Comparison of ENCODE assay signal across 16 cellular contexts in the genomic region with DNA sequence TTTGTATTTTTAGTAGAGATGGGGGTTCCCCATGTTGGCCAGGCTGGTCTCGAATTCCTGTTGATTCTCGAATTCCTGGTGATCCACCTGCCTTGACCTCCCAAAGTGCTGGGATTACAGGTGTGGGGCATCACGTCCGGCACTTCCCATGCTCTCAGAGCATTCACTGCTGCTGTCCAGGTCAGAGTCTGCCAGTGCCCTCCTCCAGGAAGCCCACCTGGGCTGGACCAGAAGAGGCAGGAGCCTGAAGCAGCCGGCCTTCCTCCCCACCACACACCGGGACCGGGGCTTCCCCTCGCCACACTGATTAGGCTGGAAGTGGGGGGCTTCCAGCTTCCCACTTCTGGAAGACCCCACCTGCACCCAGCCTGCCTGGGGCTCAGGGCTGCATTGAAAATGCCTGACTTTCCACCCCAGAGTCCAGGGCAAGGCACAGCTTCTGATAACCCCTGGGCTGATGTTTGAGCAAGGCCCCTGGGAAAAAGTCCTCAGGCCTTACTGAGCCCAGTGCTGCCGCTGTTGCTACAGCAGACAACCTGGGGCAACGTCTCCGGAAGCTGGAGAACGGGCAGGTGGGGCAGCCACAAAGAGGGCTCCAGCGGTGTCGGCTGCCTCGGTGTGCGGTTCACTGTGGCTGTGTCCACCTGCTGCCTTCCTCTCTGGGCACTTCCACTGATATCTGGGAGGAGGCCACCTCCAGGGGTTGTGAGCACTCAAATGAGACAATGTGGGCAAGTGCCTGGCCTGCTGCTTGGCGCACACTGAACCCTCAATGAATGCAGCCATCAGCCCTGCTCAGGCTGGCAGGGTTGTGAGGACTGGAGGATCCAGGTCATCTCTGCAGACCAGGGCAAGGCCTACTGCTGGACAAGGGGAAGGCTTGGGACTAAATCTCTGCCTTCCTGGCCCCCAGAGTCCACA. TPM values are rescaled to one million over a fixed set of nuclear protein-coding genes. Genes with fewer than 3 reads are reported as not detected.
DNase-seq lines count a peak whose midpoint lies in the region; ATAC-seq and TF ChIP-seq lines count a peak whose summit lies in the region.
"Had no signal": no experiment of that assay in that cellular context is flagged by ENCODE, and none has a peak within 500 bp of the region (broad histone marks: within the 10 kb centered on the region; RNA-seq: fewer than 3 reads in every experiment).

No MANE protein-coding gene starts in this region.

- peak overlapping the region; percentile 0 for H3K27ac Mint-ChIP-seq in activated naive CD8-positive, alpha-beta T cell
- no peak overlapping the region for H3K27ac Mint-ChIP-seq in activated naive CD8-positive, alpha-beta T cell treated with anti-CD3 and anti-CD28 coated beads for 36 hours
- no peak overlapping the region for H3K27ac Mint-ChIP-seq in endothelial cell (ENCODE audit: unreplicated experiment)
- H3K27ac Mint-ChIP-seq in type B pancreatic cell: peak overlapping the region; percentile 62
- H3K27ac Mint-ChIP-seq in immature natural killer cell: peak overlapping the region in 3 of 6 donors; percentile 26 to 74 (median 70)
- H3K27ac Mint-ChIP-seq: HFFc6 had no signal

- no peak for ATAC-seq in HG02571 (IDR thresholded peaks at IDR 0.05; ENCODE audit: unreplicated experiment)
- ATAC-seq: T-cell had no signal

- H3K27ac ChIP-seq in HL-60 (replicated peaks): peak overlapping the region; percentile 81

- H3K4me1 Mint-ChIP-seq in activated naive CD8-positive, alpha-beta T cell (ENCODE audit: low read depth): peaks cover 5% of the 10 kb centered on the region
- peaks cover 9% of the 10 kb centered on the region for H3K4me1 Mint-ChIP-seq in activated naive CD8-positive, alpha-beta T cell treated with anti-CD3 and anti-CD28 coated beads for 36 hours
- H3K4me1 Mint-ChIP-seq in endothelial cell (ENCODE audit: unreplicated experiment) (no peaks in the 10 kb centered on the region), type B pancreatic cell (ENCODE audit: unreplicated experiment) (peaks cover 4% of the 10 kb centered on the region), immature natural killer cell (no peaks in the 10 kb centered on the region)

- H3K9me3 Mint-ChIP-seq in activated naive CD8-positive, alpha-beta T cell (ENCODE audit: low read depth): no peaks in the 10 kb centered on the region
- no peaks in the 10 kb centered on the region for H3K9me3 Mint-ChIP-seq in activated naive CD8-positive, alpha-beta T cell treated with anti-CD3 and anti-CD28 coated beads for 36 hours
- H3K9me3 Mint-ChIP-seq in endothelial cell (ENCODE audit: unreplicated experiment) (no peaks in the 10 kb centered on the region), type B pancreatic cell (no peaks in the 10 kb centered on the region), immature natural killer cell (no peaks in the 10 kb centered on the region)
- H3K9me3 Mint-ChIP-seq: HFFc6; stimulated activated naive CD8-positive, alpha-beta T cell treated with anti-CD3 and anti-CD28 coated beads, Interleukin-15, Interleukin-2, amounts not matched to agents 100 ng/mL and 50 ng/mL, for 24 hours; T-cell had no signal

- no peak for DNase-seq in activated naive CD8-positive, alpha-beta T cell treated with anti-CD3 and anti-CD28 coated beads for 36 hours
- DNase-seq in HL-60 (ENCODE audit: low read depth in 1 of 2, low spot score in 1 of 2) (peak; percentile 44 to 81), endothelial cell (ENCODE audit: low spot score) (no peak), type B pancreatic cell (ENCODE audit: extremely low spot score, unreplicated experiment) (no peak), NCI-H2081 (lab: John Stamatoyannopoulos, UW) (no peak), immature natural killer cell (no peak)
- DNase-seq: anterior cingulate cortex, BE2C, HFFc6, mammary epithelial cell, NCI-H1694, NCI-H774, T-cell had no signal

- H3K27me3 ChIP-seq in HL-60 (ENCODE audit: insufficient read depth, poor library complexity, severe bottlenecking): no peaks in the 10 kb centered on the region
- H3K27me3 ChIP-seq: BE2C had no signal

- H3K4me3 ChIP-seq in HL-60 (replicated peaks; ENCODE audit: insufficient read depth, low read length): no peak overlapping the region

- no peak for TF ChIP-seq CTCF in HL-60 (IDR thresholded peaks at IDR 0.05; ENCODE audit: insufficient read depth, low read length)
- TF ChIP-seq CTCF in endothelial cell (IDR thresholded peaks at IDR 0.05; ENCODE audit: unreplicated experiment): no peak
- TF ChIP-seq CTCF in type B pancreatic cell (conservative IDR thresholded peaks at IDR 0.05): no peak

- no peaks in the 10 kb centered on the region for H3K36me3 Mint-ChIP-seq in activated naive CD8-positive, alpha-beta T cell
- H3K36me3 Mint-ChIP-seq in activated naive CD8-positive, alpha-beta T cell treated with anti-CD3 and anti-CD28 coated beads for 36 hours: peaks cover 2% of the 10 kb centered on the region
- H3K36me3 Mint-ChIP-seq in endothelial cell (ENCODE audit: low read depth, unreplicated experiment) (peaks cover 7% of the 10 kb centered on the region), type B pancreatic cell (no peaks in the 10 kb centered on the region), immature natural killer cell (no peaks in the 10 kb centered on the region)
- H3K36me3 Mint-ChIP-seq: T-cell had no signal

- no peak overlapping the region for H3K4me3 Mint-ChIP-seq in activated naive CD8-positive, alpha-beta T cell
- no peak overlapping the region for H3K4me3 Mint-ChIP-seq in activated naive CD8-positive, alpha-beta T cell treated with anti-CD3 and anti-CD28 coated beads for 36 hours
- H3K4me3 Mint-ChIP-seq in endothelial cell (ENCODE audit: unreplicated experiment): peak overlapping the region; percentile 19
- H3K4me3 Mint-ChIP-seq in type B pancreatic cell: no peak overlapping the region
- no peak overlapping the region for H3K4me3 Mint-ChIP-seq in immature natural killer cell
- H3K4me3 Mint-ChIP-seq: HFFc6, T-cell had no signal

- H3K27me3 Mint-ChIP-seq in activated naive CD8-positive, alpha-beta T cell: no peaks in the 10 kb centered on the region
- H3K27me3 Mint-ChIP-seq in activated naive CD8-positive, alpha-beta T cell treated with anti-CD3 and anti-CD28 coated beads for 36 hours: peaks cover 3% of the 10 kb centered on the region
- H3K27me3 Mint-ChIP-seq in endothelial cell (ENCODE audit: unreplicated experiment) (peaks cover 12% of the 10 kb centered on the region), type B pancreatic cell (peaks cover 1% of the 10 kb centered on the region), immature natural killer cell (ENCODE audit: low read depth in 3 of 3) (peaks cover 0 to 9% (median 2%) of the 10 kb centered on the region in 3 donors)
- H3K27me3 Mint-ChIP-seq: T-cell had no signal

RNA-seq across cellular contexts. Expression of gene CEBPA, which starts 22.6 kb away (rescaled TPM):
- under 1 TPM; 0.26 to 0.35 TPM for total RNA-seq in activated naive CD8-positive, alpha-beta T cell treated with anti-CD3 and anti-CD28 coated beads for 36 hours
- total RNA-seq in endothelial cell (ENCODE audit: unreplicated experiment): 0.59 TPM
- 24.4 and 50.4 TPM in 2 replicates for total RNA-seq in type B pancreatic cell (ENCODE audit: low replicate concordance)
- 1 to 10 TPM; 2.7 to 5.3 (median 3.9) TPM for polyA plus RNA-seq in immature natural killer cell

RNA-seq across cellular contexts. Expression of gene SLC7A10, which starts 54.0 kb away (rescaled TPM):
- not detected for total RNA-seq in activated naive CD8-positive, alpha-beta T cell treated with anti-CD3 and anti-CD28 coated beads for 36 hours
- total RNA-seq in endothelial cell (ENCODE audit: unreplicated experiment) (4.4 TPM), type B pancreatic cell (ENCODE audit: low replicate concordance) (0.68 TPM in 1 of 2 replicates, not detected in the other)
- not detected for polyA plus RNA-seq in immature natural killer cell
- total RNA-seq: HFFc6, mammary epithelial cell, T-cell had no signal
- polyA plus RNA-seq: mammary epithelial cell had no signal

Comparison
In these comparisons a context has a peak if more than half of its experiments do, and no peak if none do; other contexts are left out.
1. H3K27ac Mint-ChIP-seq: peak in activated naive CD8-positive, alpha-beta T cell (single experiment) and type B pancreatic cell (single experiment); none in activated naive CD8-positive, alpha-beta T cell treated with anti-CD3 and anti-CD28 coated beads for 36 hours (single experiment) and endothelial cell (single experiment).
2. DNase-seq: peak in HL-60 (2 of 2); none in activated naive CD8-positive, alpha-beta T cell treated with anti-CD3 and anti-CD28 coated beads for 36 hours (single experiment), endothelial cell (single experiment), type B pancreatic cell (single experiment), NCI-H2081 (0 of 2) and immature natural killer cell (0 of 3).
3. RNA of gene CEBPA, which starts 22.6 kb away (total RNA-seq): 24.4 to 50.4 TPM in type B pancreatic cell; 0.59 TPM in endothelial cell (single experiment) and 0.26 to 0.35 TPM in activated naive CD8-positive, alpha-beta T cell treated with anti-CD3 and anti-CD28 coated beads for 36 hours; every median in the first group is over 10 times any median in the second.